ENCODE assay signal across 24 cellular contexts in the genomic region with DNA sequence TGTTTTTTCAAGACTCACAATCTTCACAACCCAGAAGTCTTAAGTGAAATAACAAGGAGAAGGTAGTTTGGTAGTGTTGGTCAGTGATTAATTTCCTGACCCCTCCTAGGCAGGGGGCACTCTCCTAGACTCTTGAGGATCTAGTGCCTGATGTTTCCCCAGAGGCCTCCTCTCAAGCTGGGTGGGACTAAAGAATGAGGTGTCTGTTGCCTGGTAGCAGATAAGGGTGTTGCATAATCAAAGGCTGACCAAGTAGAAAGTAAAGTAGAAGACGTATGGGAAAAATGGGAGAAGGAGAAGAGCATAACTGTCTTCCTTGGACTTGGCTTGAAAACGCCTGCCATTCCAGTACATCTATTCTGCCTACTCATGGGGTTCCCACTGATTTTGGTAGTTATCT. TPM values are rescaled to one million over a fixed set of nuclear protein-coding genes. Genes with fewer than 3 reads are reported as not detected.
DNase-seq lines count a peak whose midpoint lies in the region; ATAC-seq, FAIRE-seq and TF ChIP-seq lines count a peak whose summit lies in the region.
"Had no signal": no experiment of that assay in that cellular context is flagged by ENCODE, and none has a peak within 500 bp of the region (broad histone marks: within the 10 kb centered on the region; RNA-seq: fewer than 3 reads in every experiment).

No MANE protein-coding gene starts in this region.

- intact Hi-C loops in ascending aorta (cut with DNase I), result no loop called here

- no peak overlapping the region for H3K9ac ChIP-seq in GM23248

- no peak overlapping the region for H2AFZ ChIP-seq in GM23248

- H3K4me2 ChIP-seq in GM23248 (ENCODE audit: unreplicated experiment), result no peak overlapping the region

- TF ChIP-seq CTCF in bronchial epithelial cell (IDR thresholded peaks at IDR 0.05; ENCODE audit: insufficient read depth, low read length, severe bottlenecking) (no peak), ascending aorta (IDR thresholded peaks at IDR 0.05) (no peak)

- H3K9me2 ChIP-seq in GM23248 (ENCODE audit: insufficient read depth), result no peaks in the 10 kb centered on the region

- DNase-seq in GM23248 (peak; percentile 38), M059J (ENCODE audit: low read depth) (peak; percentile 38), bronchial epithelial cell (ENCODE audit: low read depth) (peak; percentile 35), iris pigment epithelial cell (ENCODE audit: low read depth) (peak; percentile 73), ascending aorta (ENCODE audit: low spot score in 2 of 2) (no peak)
- DNase-seq: activated CD4-positive, alpha-beta memory T cell treated with anti-CD3 and anti-CD28 coated beads for 36 hours; activated CD8-positive, alpha-beta memory T cell treated with anti-CD3 and anti-CD28 coated beads, Interleukin-2, amount 50 U/mL, for 48 hours; effector CD4-positive, alpha-beta T cell; HFFc6; Karpas-422; NCI-H1417 treated with DMSO at 0.1 percent for 48 hours; NCI-H510A treated with DMSO at 0.1 percent for 48 hours; posterior cingulate gyrus; stimulated activated naive CD8-positive, alpha-beta T cell treated with anti-CD3 and anti-CD28 coated beads, Interleukin-15, amount 100 ng/mL, for 72 hours; thyroid gland had no signal

- ATAC-seq in GM19395 (IDR thresholded peaks at IDR 0.05; ENCODE audit: unreplicated experiment) (no peak), HG02870 (IDR thresholded peaks at IDR 0.05; ENCODE audit: unreplicated experiment) (no peak)
- ATAC-seq: activated CD4-positive, CD25-positive, alpha-beta regulatory T cell treated with anti-CD3 and anti-CD28 coated beads, Interleukin-2, amount 50 U/mL, for 24 hours; stimulated activated naive CD8-positive, alpha-beta T cell treated with anti-CD3 and anti-CD28 coated beads, Interleukin-15, amount 100 ng/mL, for 72 hours had no signal

- H4K20me1 ChIP-seq in GM23248 (ENCODE audit: insufficient read depth), result no peaks in the 10 kb centered on the region

- WGBS in GM23248 (ENCODE audit: low coverage in 1 of 2, low lambda C conversion rate in 2 of 2, missing lambda C conversion rate in 2 of 2), 2 experiments, result 61 to 64% methylated on average over 2 of the region's 2 CpGs

- H3F3A ChIP-seq in GM23248 (ENCODE audit: insufficient read depth), result no peaks in the 10 kb centered on the region

- no peak for FAIRE-seq in bronchial epithelial cell (lab: Jason Lieb, UNC)
- FAIRE-seq: keratinocyte, TTC549 had no signal

- H3K4me1 ChIP-seq in GM23248 (ENCODE audit: insufficient read depth) (peaks cover 16% of the 10 kb centered on the region), ascending aorta (no peaks in the 10 kb centered on the region)
- H3K4me1 ChIP-seq: thyroid gland had no signal

- H3K27ac ChIP-seq in GM23248, result no peak overlapping the region
- no peak overlapping the region for H3K27ac ChIP-seq in ascending aorta
- H3K27ac ChIP-seq: thyroid gland had no signal

- no peaks in the 10 kb centered on the region for H3K79me2 ChIP-seq in GM23248 (ENCODE audit: insufficient read depth)

- no peaks in the 10 kb centered on the region for H3K36me3 ChIP-seq in GM23248 (ENCODE audit: low read depth)
- no peaks in the 10 kb centered on the region for H3K36me3 ChIP-seq in bronchial epithelial cell (ENCODE audit: control insufficient read depth, insufficient read depth, low read length)
- no peaks in the 10 kb centered on the region for H3K36me3 ChIP-seq in ascending aorta
- H3K36me3 ChIP-seq: thyroid gland had no signal

- in situ Hi-C loops in GM23248 (cut with MboI), result no loop called here

- H3K27me3 ChIP-seq in GM23248 (replicated peaks; ENCODE audit: insufficient read depth) (no peaks in the 10 kb centered on the region), bronchial epithelial cell (ENCODE audit: control insufficient read depth, insufficient read depth, low read length) (no peaks in the 10 kb centered on the region), ascending aorta (no peaks in the 10 kb centered on the region)
- H3K27me3 ChIP-seq: thyroid gland had no signal

- H3K9me3 ChIP-seq in GM23248 (ENCODE audit: low read depth) (no peaks in the 10 kb centered on the region), ascending aorta (no peaks in the 10 kb centered on the region)
- H3K9me3 ChIP-seq: thyroid gland had no signal

- H3K4me3 ChIP-seq in GM23248, result no peak overlapping the region
- no peak overlapping the region for H3K4me3 ChIP-seq in bronchial epithelial cell (ENCODE audit: low read depth, low read length)
- H3K4me3 ChIP-seq in ascending aorta, result no peak overlapping the region
- H3K4me3 ChIP-seq: lung, thyroid gland had no signal

RNA-seq across cellular contexts. Expression of a gene that starts 37.8 kb away (rescaled TPM):
- total RNA-seq in GM23248 (2014; rRNA removed; shearing (Covaris generic)), result 0.22 TPM in 1 of 2 replicates, not detected in the other
- 0.31 TPM in 1 of 2 replicates, not detected in the other for polyA plus RNA-seq in GM23248 (2016; fragmentation: Nextera tagmentation; extraction: Ambion mirVana)
- total RNA-seq in M059J (2014; rRNA removed; shearing (Covaris generic)), result 34.0 and 44.7 TPM in 2 replicates
- total RNA-seq in bronchial epithelial cell, result not detected in 2 replicates
- 8.1 TPM for total RNA-seq in ascending aorta
- total RNA-seq: activated CD4-positive, alpha-beta memory T cell treated with anti-CD3 and anti-CD28 coated beads for 36 hours; epithelial cell of proximal tubule; HT-29; neural crest cell had no signal

Comparison
In these comparisons a context has a peak if more than half of its experiments do, and no peak if none do; other contexts are left out.
1. DNase-seq: peak in GM23248 (single experiment), M059J (single experiment), bronchial epithelial cell (single experiment) and iris pigment epithelial cell (single experiment); none in ascending aorta (0 of 2).